ENCODE assay signal across 20 cellular contexts in genomic region chr22:48376936-48377335, GRCh38.
"Had no signal": no experiment of that assay in that cellular context is flagged by ENCODE, and none has a peak within 500 bp of the region (broad histone marks: within the 10 kb centered on the region; RNA-seq: fewer than 3 reads in every experiment).

No MANE protein-coding gene starts in this region.

- H3K4me3 Mint-ChIP-seq: activated CD4-positive, alpha-beta memory T cell treated with anti-CD3 and anti-CD28 coated beads for 36 hours; activated CD4-positive, alpha-beta T cell treated with anti-CD3 and anti-CD28 coated beads, Interleukin-2, amount 10 ng/mL, durations not matched to agents 7 days and 5 days; activated naive CD4-positive, alpha-beta T cell treated with anti-CD3 and anti-CD28 coated beads for 36 hours; activated naive CD8-positive, alpha-beta T cell; activated T-cell treated with anti-CD3 and anti-CD28 coated beads, Interleukin-2, amount 50 U/mL, for 24 hours; activated T-helper 1 cell treated with anti-CD3 and anti-CD28 coated beads, Interleukin-12 subunit alpha, Interleukin-12 subunit beta, Interleukin-2, Interleukin-4 antibody, amounts not matched to agents 30 ng/mL and 10 ng/mL and 1 ng/mL, durations not matched to agents 14 hours and 24 hours and 36 hours; brain had no signal

- H3K27ac Mint-ChIP-seq: activated CD4-positive, alpha-beta memory T cell treated with anti-CD3 and anti-CD28 coated beads for 36 hours; activated CD4-positive, alpha-beta T cell treated with anti-CD3 and anti-CD28 coated beads, Interleukin-2, amount 10 ng/mL, durations not matched to agents 7 days and 5 days; activated naive CD4-positive, alpha-beta T cell treated with anti-CD3 and anti-CD28 coated beads for 36 hours; activated naive CD8-positive, alpha-beta T cell; activated T-cell treated with anti-CD3 and anti-CD28 coated beads, Interleukin-2, amount 50 U/mL, for 24 hours; activated T-helper 1 cell treated with anti-CD3 and anti-CD28 coated beads, Interleukin-12 subunit alpha, Interleukin-12 subunit beta, Interleukin-2, Interleukin-4 antibody, amounts not matched to agents 30 ng/mL and 10 ng/mL and 1 ng/mL, durations not matched to agents 14 hours and 24 hours and 36 hours; brain had no signal

- ATAC-seq: PC-3 had no signal

- H3K36me3 Mint-ChIP-seq: activated CD4-positive, alpha-beta memory T cell treated with anti-CD3 and anti-CD28 coated beads for 36 hours; activated naive CD8-positive, alpha-beta T cell; brain had no signal

- H3K27ac ChIP-seq: VCaP had no signal

- H3K4me1 Mint-ChIP-seq: activated CD4-positive, alpha-beta T cell treated with anti-CD3 and anti-CD28 coated beads, Interleukin-2, amount 10 ng/mL, durations not matched to agents 7 days and 5 days had no signal

- DNase-seq: activated CD4-positive, alpha-beta memory T cell treated with anti-CD3 and anti-CD28 coated beads for 36 hours; activated CD4-positive, alpha-beta T cell treated with anti-CD3 and anti-CD28 coated beads, Interleukin-2, amount 10 ng/mL, durations not matched to agents 7 days and 5 days; activated CD4-positive, CD25-positive, alpha-beta regulatory T cell; activated gamma-delta T cell; activated naive CD4-positive, alpha-beta T cell treated with anti-CD3 and anti-CD28 coated beads for 36 hours; activated T-cell treated with anti-CD3 and anti-CD28 coated beads, Interleukin-2, amount 50 U/mL, for 24 hours; amygdala; MM.1S; NCI-H1105; NCI-H1436; NCI-H1694 treated with DMSO at 0.1 percent for 48 hours; NCI-H2029 treated with DMSO at 0.1 percent for 48 hours; NCI-H510A treated with DMSO at 0.1 percent for 48 hours; PC-3; SHP77 treated with DMSO at 0.1 percent for 48 hours; T-helper 1 cell had no signal

- H3K9me3 Mint-ChIP-seq: activated CD4-positive, alpha-beta memory T cell treated with anti-CD3 and anti-CD28 coated beads for 36 hours; activated naive CD4-positive, alpha-beta T cell treated with anti-CD3 and anti-CD28 coated beads for 36 hours; activated T-cell treated with anti-CD3 and anti-CD28 coated beads, Interleukin-2, amount 50 U/mL, for 24 hours; activated T-helper 1 cell treated with anti-CD3 and anti-CD28 coated beads, Interleukin-12 subunit alpha, Interleukin-12 subunit beta, Interleukin-2, Interleukin-4 antibody, amounts not matched to agents 30 ng/mL and 10 ng/mL and 1 ng/mL, durations not matched to agents 14 hours and 24 hours and 36 hours had no signal
